ENCODE assay signal across 2 cellular contexts in genomic region chr5:131109540-131110255, GRCh38.
TF ChIP-seq lines count a peak whose summit lies in the region.

No MANE protein-coding gene starts in this region.

TF ChIP-seq in HCT116, 20 proteins besides CTCF, POLR2A, EP300 and RAD21 (continued from another document):
- TF ChIP-seq, protein P1, sequence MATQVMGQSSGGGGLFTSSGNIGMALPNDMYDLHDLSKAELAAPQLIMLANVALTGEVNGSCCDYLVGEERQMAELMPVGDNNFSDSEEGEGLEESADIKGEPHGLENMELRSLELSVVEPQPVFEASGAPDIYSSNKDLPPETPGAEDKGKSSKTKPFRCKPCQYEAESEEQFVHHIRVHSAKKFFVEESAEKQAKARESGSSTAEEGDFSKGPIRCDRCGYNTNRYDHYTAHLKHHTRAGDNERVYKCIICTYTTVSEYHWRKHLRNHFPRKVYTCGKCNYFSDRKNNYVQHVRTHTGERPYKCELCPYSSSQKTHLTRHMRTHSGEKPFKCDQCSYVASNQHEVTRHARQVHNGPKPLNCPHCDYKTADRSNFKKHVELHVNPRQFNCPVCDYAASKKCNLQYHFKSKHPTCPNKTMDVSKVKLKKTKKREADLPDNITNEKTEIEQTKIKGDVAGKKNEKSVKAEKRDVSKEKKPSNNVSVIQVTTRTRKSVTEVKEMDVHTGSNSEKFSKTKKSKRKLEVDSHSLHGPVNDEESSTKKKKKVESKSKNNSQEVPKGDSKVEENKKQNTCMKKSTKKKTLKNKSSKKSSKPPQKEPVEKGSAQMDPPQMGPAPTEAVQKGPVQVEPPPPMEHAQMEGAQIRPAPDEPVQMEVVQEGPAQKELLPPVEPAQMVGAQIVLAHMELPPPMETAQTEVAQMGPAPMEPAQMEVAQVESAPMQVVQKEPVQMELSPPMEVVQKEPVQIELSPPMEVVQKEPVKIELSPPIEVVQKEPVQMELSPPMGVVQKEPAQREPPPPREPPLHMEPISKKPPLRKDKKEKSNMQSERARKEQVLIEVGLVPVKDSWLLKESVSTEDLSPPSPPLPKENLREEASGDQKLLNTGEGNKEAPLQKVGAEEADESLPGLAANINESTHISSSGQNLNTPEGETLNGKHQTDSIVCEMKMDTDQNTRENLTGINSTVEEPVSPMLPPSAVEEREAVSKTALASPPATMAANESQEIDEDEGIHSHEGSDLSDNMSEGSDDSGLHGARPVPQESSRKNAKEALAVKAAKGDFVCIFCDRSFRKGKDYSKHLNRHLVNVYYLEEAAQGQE (IDR thresholded peaks at IDR 0.05; ENCODE audit: low read depth), result no peak
- no peak for TF ChIP-seq FOSL1 (IDR thresholded peaks at IDR 0.05; ENCODE audit: low read depth)
- no peak for TF ChIP-seq ZFX (IDR thresholded peaks at IDR 0.05)
- no peak for TF ChIP-seq TCF7L2 (IDR thresholded peaks at IDR 0.05; ENCODE audit: borderline replicate concordance, extremely low read depth, insufficient read depth, insufficient read length)
- TF ChIP-seq EZH2phosphoT487 (IDR thresholded peaks at IDR 0.05; ENCODE audit: borderline replicate concordance), result no peak
- no peak for TF ChIP-seq ATF3 (IDR thresholded peaks at IDR 0.05)
- TF ChIP-seq YY1 (IDR thresholded peaks at IDR 0.05; ENCODE audit: extremely low read depth, insufficient replicate concordance, low read depth, low read length), result no peak
- no peak for TF ChIP-seq ZNF274 (IDR thresholded peaks at IDR 0.05; ENCODE audit: low read depth, low read length)
- TF ChIP-seq SRF (IDR thresholded peaks at IDR 0.05; ENCODE audit: low read depth), result no peak
- TF ChIP-seq CEBPB (IDR thresholded peaks at IDR 0.05; ENCODE audit: low read depth), result no peak
- no peak for TF ChIP-seq ELF1 (IDR thresholded peaks at IDR 0.05; ENCODE audit: borderline replicate concordance, low read depth)
- no peak for TF ChIP-seq EZH2 (IDR thresholded peaks at IDR 0.05)
- no peak for TF ChIP-seq JUND (IDR thresholded peaks at IDR 0.05)
- TF ChIP-seq, protein P2, sequence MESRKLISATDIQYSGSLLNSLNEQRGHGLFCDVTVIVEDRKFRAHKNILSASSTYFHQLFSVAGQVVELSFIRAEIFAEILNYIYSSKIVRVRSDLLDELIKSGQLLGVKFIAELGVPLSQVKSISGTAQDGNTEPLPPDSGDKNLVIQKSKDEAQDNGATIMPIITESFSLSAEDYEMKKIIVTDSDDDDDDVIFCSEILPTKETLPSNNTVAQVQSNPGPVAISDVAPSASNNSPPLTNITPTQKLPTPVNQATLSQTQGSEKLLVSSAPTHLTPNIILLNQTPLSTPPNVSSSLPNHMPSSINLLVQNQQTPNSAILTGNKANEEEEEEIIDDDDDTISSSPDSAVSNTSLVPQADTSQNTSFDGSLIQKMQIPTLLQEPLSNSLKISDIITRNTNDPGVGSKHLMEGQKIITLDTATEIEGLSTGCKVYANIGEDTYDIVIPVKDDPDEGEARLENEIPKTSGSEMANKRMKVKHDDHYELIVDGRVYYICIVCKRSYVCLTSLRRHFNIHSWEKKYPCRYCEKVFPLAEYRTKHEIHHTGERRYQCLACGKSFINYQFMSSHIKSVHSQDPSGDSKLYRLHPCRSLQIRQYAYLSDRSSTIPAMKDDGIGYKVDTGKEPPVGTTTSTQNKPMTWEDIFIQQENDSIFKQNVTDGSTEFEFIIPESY (IDR thresholded peaks at IDR 0.05; ENCODE audit: extremely low read depth, insufficient replicate concordance, low read length), result no peak

TF ChIP-seq in neural cell, 6 proteins besides CTCF, POLR2A, EP300 and RAD21 (continued from another document):
- TF ChIP-seq, protein P1 (IDR thresholded peaks at IDR 0.05; ENCODE audit: borderline replicate concordance), result no peak
- TF ChIP-seq MXI1 (conservative IDR thresholded peaks at IDR 0.05; ENCODE audit: poor library complexity, severe bottlenecking), result no peak
- TF ChIP-seq SMC3 (conservative IDR thresholded peaks at IDR 0.05; ENCODE audit: poor library complexity), result peak; percentile 95
